ENCODE assay signal across 2 cellular contexts in the genomic region with DNA sequence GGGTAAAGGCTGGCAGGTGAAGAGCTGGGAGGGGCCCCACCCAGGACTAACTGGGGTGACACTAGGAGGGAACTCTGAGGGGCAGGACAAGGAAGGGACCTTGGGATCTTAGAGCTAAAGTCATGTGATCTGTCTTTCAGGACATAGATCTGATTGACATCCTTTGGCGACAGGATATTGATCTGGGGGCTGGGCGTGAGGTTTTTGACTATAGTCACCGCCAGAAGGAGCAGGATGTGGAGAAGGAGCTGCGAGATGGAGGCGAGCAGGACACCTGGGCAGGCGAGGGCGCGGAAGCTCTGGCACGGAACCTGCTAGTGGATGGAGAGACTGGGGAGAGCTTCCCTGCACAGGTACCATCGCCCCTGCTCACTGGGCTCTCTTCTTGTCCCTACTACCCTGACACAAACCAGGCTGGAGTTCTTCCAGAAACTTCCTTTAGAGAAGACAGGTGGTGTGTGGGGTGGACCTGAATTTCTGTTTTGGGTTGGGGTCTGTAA.
TF ChIP-seq lines count a peak whose summit lies in the region.

No MANE protein-coding gene starts in this region.

TF ChIP-seq in GM23338, 12 proteins besides CTCF, POLR2A, EP300 and RAD21 (continued from another document):
- TF ChIP-seq, protein P1, sequence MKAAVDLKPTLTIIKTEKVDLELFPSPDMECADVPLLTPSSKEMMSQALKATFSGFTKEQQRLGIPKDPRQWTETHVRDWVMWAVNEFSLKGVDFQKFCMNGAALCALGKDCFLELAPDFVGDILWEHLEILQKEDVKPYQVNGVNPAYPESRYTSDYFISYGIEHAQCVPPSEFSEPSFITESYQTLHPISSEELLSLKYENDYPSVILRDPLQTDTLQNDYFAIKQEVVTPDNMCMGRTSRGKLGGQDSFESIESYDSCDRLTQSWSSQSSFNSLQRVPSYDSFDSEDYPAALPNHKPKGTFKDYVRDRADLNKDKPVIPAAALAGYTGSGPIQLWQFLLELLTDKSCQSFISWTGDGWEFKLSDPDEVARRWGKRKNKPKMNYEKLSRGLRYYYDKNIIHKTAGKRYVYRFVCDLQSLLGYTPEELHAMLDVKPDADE (IDR thresholded peaks at IDR 0.05), result no peak
- no peak for TF ChIP-seq NANOG (IDR thresholded peaks at IDR 0.05; ENCODE audit: borderline replicate concordance)
- TF ChIP-seq, protein P2, sequence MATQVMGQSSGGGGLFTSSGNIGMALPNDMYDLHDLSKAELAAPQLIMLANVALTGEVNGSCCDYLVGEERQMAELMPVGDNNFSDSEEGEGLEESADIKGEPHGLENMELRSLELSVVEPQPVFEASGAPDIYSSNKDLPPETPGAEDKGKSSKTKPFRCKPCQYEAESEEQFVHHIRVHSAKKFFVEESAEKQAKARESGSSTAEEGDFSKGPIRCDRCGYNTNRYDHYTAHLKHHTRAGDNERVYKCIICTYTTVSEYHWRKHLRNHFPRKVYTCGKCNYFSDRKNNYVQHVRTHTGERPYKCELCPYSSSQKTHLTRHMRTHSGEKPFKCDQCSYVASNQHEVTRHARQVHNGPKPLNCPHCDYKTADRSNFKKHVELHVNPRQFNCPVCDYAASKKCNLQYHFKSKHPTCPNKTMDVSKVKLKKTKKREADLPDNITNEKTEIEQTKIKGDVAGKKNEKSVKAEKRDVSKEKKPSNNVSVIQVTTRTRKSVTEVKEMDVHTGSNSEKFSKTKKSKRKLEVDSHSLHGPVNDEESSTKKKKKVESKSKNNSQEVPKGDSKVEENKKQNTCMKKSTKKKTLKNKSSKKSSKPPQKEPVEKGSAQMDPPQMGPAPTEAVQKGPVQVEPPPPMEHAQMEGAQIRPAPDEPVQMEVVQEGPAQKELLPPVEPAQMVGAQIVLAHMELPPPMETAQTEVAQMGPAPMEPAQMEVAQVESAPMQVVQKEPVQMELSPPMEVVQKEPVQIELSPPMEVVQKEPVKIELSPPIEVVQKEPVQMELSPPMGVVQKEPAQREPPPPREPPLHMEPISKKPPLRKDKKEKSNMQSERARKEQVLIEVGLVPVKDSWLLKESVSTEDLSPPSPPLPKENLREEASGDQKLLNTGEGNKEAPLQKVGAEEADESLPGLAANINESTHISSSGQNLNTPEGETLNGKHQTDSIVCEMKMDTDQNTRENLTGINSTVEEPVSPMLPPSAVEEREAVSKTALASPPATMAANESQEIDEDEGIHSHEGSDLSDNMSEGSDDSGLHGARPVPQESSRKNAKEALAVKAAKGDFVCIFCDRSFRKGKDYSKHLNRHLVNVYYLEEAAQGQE (IDR thresholded peaks at IDR 0.05; ENCODE audit: unreplicated experiment), result no peak
- no peak for TF ChIP-seq STAT1 (IDR thresholded peaks at IDR 0.05; ENCODE audit: unreplicated experiment)
- TF ChIP-seq EZH2 (IDR thresholded peaks at IDR 0.05; ENCODE audit: low read depth, unreplicated experiment), result no peak
- no peak for TF ChIP-seq ZNF114 (CRISPR knock-in tag; IDR thresholded peaks at IDR 0.05)
- TF ChIP-seq JUNB (IDR thresholded peaks at IDR 0.05; ENCODE audit: unreplicated experiment), result no peak
- TF ChIP-seq, protein P3, sequence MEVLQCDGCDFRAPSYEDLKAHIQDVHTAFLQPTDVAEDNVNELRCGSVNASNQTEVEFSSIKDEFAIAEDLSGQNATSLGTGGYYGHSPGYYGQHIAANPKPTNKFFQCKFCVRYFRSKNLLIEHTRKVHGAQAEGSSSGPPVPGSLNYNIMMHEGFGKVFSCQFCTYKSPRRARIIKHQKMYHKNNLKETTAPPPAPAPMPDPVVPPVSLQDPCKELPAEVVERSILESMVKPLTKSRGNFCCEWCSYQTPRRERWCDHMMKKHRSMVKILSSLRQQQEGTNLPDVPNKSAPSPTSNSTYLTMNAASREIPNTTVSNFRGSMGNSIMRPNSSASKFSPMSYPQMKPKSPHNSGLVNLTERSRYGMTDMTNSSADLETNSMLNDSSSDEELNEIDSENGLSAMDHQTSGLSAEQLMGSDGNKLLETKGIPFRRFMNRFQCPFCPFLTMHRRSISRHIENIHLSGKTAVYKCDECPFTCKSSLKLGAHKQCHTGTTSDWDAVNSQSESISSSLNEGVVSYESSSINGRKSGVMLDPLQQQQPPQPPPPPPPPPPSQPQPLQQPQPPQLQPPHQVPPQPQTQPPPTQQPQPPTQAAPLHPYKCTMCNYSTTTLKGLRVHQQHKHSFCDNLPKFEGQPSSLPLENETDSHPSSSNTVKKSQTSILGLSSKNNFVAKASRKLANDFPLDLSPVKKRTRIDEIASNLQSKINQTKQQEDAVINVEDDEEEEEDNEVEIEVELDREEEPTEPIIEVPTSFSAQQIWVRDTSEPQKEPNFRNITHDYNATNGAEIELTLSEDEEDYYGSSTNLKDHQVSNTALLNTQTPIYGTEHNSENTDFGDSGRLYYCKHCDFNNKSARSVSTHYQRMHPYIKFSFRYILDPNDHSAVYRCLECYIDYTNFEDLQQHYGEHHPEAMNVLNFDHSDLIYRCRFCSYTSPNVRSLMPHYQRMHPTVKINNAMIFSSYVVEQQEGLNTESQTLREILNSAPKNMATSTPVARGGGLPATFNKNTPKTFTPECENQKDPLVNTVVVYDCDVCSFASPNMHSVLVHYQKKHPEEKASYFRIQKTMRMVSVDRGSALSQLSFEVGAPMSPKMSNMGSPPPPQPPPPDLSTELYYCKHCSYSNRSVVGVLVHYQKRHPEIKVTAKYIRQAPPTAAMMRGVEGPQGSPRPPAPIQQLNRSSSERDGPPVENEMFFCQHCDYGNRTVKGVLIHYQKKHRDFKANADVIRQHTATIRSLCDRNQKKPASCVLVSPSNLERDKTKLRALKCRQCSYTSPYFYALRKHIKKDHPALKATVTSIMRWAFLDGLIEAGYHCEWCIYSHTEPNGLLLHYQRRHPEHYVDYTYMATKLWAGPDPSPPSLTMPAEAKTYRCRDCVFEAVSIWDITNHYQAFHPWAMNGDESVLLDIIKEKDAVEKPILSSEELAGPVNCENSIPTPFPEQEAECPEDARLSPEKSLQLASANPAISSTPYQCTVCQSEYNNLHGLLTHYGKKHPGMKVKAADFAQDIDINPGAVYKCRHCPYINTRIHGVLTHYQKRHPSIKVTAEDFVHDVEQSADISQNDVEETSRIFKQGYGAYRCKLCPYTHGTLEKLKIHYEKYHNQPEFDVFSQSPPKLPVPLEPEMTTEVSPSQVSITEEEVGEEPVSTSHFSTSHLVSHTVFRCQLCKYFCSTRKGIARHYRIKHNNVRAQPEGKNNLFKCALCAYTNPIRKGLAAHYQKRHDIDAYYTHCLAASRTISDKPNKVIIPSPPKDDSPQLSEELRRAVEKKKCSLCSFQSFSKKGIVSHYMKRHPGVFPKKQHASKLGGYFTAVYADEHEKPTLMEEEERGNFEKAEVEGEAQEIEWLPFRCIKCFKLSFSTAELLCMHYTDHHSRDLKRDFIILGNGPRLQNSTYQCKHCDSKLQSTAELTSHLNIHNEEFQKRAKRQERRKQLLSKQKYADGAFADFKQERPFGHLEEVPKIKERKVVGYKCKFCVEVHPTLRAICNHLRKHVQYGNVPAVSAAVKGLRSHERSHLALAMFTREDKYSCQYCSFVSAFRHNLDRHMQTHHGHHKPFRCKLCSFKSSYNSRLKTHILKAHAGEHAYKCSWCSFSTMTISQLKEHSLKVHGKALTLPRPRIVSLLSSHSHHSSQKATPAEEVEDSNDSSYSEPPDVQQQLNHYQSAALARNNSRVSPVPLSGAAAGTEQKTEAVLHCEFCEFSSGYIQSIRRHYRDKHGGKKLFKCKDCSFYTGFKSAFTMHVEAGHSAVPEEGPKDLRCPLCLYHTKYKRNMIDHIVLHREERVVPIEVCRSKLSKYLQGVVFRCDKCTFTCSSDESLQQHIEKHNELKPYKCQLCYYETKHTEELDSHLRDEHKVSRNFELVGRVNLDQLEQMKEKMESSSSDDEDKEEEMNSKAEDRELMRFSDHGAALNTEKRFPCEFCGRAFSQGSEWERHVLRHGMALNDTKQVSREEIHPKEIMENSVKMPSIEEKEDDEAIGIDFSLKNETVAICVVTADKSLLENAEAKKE (CRISPR knock-in tag; IDR thresholded peaks at IDR 0.05), result no peak
- TF ChIP-seq CREB1 (CRISPR knock-in tag; IDR thresholded peaks at IDR 0.05; ENCODE audit: low read depth), result no peak

TF ChIP-seq in HEK293T, 16 proteins besides CTCF, POLR2A, EP300 and RAD21 (continued from another document):
- TF ChIP-seq CTBP1 (IDR thresholded peaks at IDR 0.05; ENCODE audit: borderline replicate concordance) (no peak), SUZ12 (IDR thresholded peaks at IDR 0.05) (no peak), ELF4 (IDR thresholded peaks at IDR 0.05) (no peak), FOXA1 (IDR thresholded peaks at IDR 0.05) (no peak), HDGF (IDR thresholded peaks at IDR 0.05; ENCODE audit: borderline replicate concordance) (no peak), SP1 (IDR thresholded peaks at IDR 0.05) (no peak), BHLHE40 (IDR thresholded peaks at IDR 0.05; ENCODE audit: borderline replicate concordance) (no peak), NFRKB (IDR thresholded peaks at IDR 0.05) (no peak), LEF1 (IDR thresholded peaks at IDR 0.05; ENCODE audit: borderline replicate concordance) (no peak)
